Comparison of ENCODE assay signal across 35 cellular contexts in genomic region chr9:2777454-2777853, GRCh38.
"Had no signal": no experiment of that assay in that cellular context is flagged by ENCODE, and none has a peak within 500 bp of the region (broad histone marks: within the 10 kb centered on the region; RNA-seq: fewer than 3 reads in every experiment).

No MANE protein-coding gene starts in this region.

- H3K27me3 ChIP-seq: MG63 had no signal

- H3K27ac ChIP-seq: KMS-11 had no signal

- H3K9ac ChIP-seq: KMS-11 had no signal

- H3K4me3 ChIP-seq: MG63 had no signal

- DNase-seq: Karpas-422, Kasumi-1, KG1, MG63, MM.1S, MV-4-11, NCI-H1048, NCI-H1092, NCI-H1092 treated with DMSO at 0.1 percent for 48 hours, NCI-H1105, NCI-H1105 treated with DMSO at 0.1 percent for 48 hours, NCI-H1417, NCI-H1417 treated with DMSO at 0.1 percent for 48 hours, NCI-H1436, NCI-H1436 treated with DMSO at 0.1 percent for 48 hours, NCI-H146, NCI-H1694, NCI-H1694 treated with DMSO at 0.1 percent for 48 hours, NCI-H187, NCI-H187 treated with DMSO at 0.1 percent for 48 hours, NCI-H1930, NCI-H2029, NCI-H2029 treated with DMSO at 0.1 percent for 48 hours, NCI-H2081, NCI-H2081 treated with DMSO at 0.1 percent for 48 hours, NCI-H2107, NCI-H2171, NCI-H2171 treated with DMSO at 0.1 percent for 48 hours, NCI-H2227 treated with DMSO at 0.1 percent for 48 hours, NCI-H226, NCI-H345, NCI-H446, NCI-H446 treated with DMSO at 0.1 percent for 48 hours, NCI-H510A had no signal
